ENCODE assay signal across 27 cellular contexts in the genomic region with DNA sequence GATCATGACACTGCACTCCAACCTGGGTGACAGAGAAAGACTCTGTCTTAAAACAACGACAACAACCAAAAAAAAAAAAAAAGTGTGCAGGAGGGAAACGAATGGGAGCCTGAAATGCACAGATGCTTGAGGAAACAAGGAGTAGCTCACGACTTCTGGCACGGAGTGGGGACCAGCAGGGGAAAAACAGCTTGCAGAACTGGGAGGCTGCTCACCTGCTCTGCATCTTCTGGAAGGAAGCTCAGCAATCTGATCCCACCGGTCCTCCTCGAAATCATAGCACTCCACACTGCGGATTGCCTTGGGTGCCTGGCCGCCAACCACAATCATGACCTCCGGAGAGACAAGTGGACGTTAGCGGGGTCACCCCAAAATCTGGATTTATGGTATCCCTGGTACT.
"Had no signal": no experiment of that assay in that cellular context is flagged by ENCODE, and none has a peak within 500 bp of the region (broad histone marks: within the 10 kb centered on the region; RNA-seq: fewer than 3 reads in every experiment).

No MANE protein-coding gene starts in this region.

- DNase-seq: natural killer cell; occipital lobe; ovary; psoas muscle; right cardiac atrium; right lobe of liver; sigmoid colon; small intestine; stimulated activated CD4-positive, alpha-beta T cell treated with anti-CD3 and anti-CD28 coated beads, Interleukin-15, amount 100 ng/mL, for 24 hours; stimulated activated CD4-positive, alpha-beta T cell treated with anti-CD3 and anti-CD28 coated beads, Interleukin-2, amount 100 ng/mL, for 24 hours; stimulated activated CD4-positive, alpha-beta T cell treated with anti-CD3 and anti-CD28 coated beads, Interleukin-2, amount 100 ng/mL, for 48 hours; stimulated activated CD4-positive, alpha-beta T cell treated with anti-CD3 and anti-CD28 coated beads, Interleukin-4, amount 100 ng/mL, for 24 hours; stimulated activated naive B cell treated with anti-CD40 and anti-IgM and Interleukin-4, amounts not matched to agents 10 μg/mL and 1 μg/mL and 100 μg/mL, for 72 hours; stimulated activated naive CD4-positive, alpha-beta T cell treated with Interleukin-2 at 50 U/mL for 16 hours; stomach; testis; tibial artery; transverse colon; upper lobe of right lung; uterus had no signal

- H3K27ac ChIP-seq: neural progenitor cell, ovary, parathyroid adenoma, psoas muscle, right lobe of liver, sigmoid colon, stomach, testis, tibial artery, transverse colon, upper lobe of right lung, uterus had no signal

- ATAC-seq: natural killer cell; psoas muscle; right cardiac atrium; right lobe of liver; stimulated activated effector memory CD8-positive, alpha-beta T cell treated with anti-CD3 and anti-CD28 coated beads, Interleukin-12 subunit alpha, Interleukin-12 subunit beta, amount 100 ng/mL, for 72 hours; stimulated activated naive B cell treated with anti-CD40 and anti-IgM and Interleukin-4, amounts not matched to agents 10 μg/mL and 1 μg/mL and 100 μg/mL, for 72 hours; upper lobe of right lung had no signal

- H3K36me3 Mint-ChIP-seq: natural killer cell; stimulated activated effector memory CD8-positive, alpha-beta T cell treated with anti-CD3 and anti-CD28 coated beads, Interleukin-12 subunit alpha, Interleukin-12 subunit beta, amount 100 ng/mL, for 72 hours; type B pancreatic cell had no signal

- H3K4me1 Mint-ChIP-seq: natural killer cell; stimulated activated effector memory CD8-positive, alpha-beta T cell treated with anti-CD3 and anti-CD28 coated beads, Interleukin-12 subunit alpha, Interleukin-12 subunit beta, amount 100 ng/mL, for 72 hours; stimulated activated naive B cell treated with anti-CD40 and anti-IgM and Interleukin-4, amounts not matched to agents 10 μg/mL and 1 μg/mL and 100 μg/mL, for 72 hours had no signal

- H3K9me3 Mint-ChIP-seq: natural killer cell; stimulated activated effector memory CD8-positive, alpha-beta T cell treated with anti-CD3 and anti-CD28 coated beads, Interleukin-12 subunit alpha, Interleukin-12 subunit beta, amount 100 ng/mL, for 72 hours; stimulated activated naive B cell treated with anti-CD40 and anti-IgM and Interleukin-4, amounts not matched to agents 10 μg/mL and 1 μg/mL and 100 μg/mL, for 72 hours; stimulated activated naive CD8-positive, alpha-beta T cell treated with anti-CD3 and anti-CD28 coated beads, Interleukin-15, Interleukin-2, amounts not matched to agents 100 ng/mL and 50 ng/mL, for 24 hours had no signal

- H3K27ac Mint-ChIP-seq: natural killer cell; nephron; neural progenitor cell; progenitor cell of endocrine pancreas; stimulated activated effector memory CD8-positive, alpha-beta T cell treated with anti-CD3 and anti-CD28 coated beads, Interleukin-12 subunit alpha, Interleukin-12 subunit beta, amount 100 ng/mL, for 72 hours; stimulated activated naive B cell treated with anti-CD40 and anti-IgM and Interleukin-4, amounts not matched to agents 10 μg/mL and 1 μg/mL and 100 μg/mL, for 72 hours; stimulated activated naive CD8-positive, alpha-beta T cell treated with anti-CD3 and anti-CD28 coated beads, Interleukin-15, Interleukin-2, amounts not matched to agents 100 ng/mL and 50 ng/mL, for 24 hours; type B pancreatic cell had no signal

- H3K4me3 Mint-ChIP-seq: natural killer cell; nephron; neural progenitor cell; stimulated activated effector memory CD8-positive, alpha-beta T cell treated with anti-CD3 and anti-CD28 coated beads, Interleukin-12 subunit alpha, Interleukin-12 subunit beta, amount 100 ng/mL, for 72 hours; stimulated activated naive B cell treated with anti-CD40 and anti-IgM and Interleukin-4, amounts not matched to agents 10 μg/mL and 1 μg/mL and 100 μg/mL, for 72 hours; stimulated activated naive CD8-positive, alpha-beta T cell treated with anti-CD3 and anti-CD28 coated beads, Interleukin-15, Interleukin-2, amounts not matched to agents 100 ng/mL and 50 ng/mL, for 24 hours; type B pancreatic cell had no signal

- H3K27me3 Mint-ChIP-seq: progenitor cell of endocrine pancreas; stimulated activated naive B cell treated with anti-CD40 and anti-IgM and Interleukin-4, amounts not matched to agents 10 μg/mL and 1 μg/mL and 100 μg/mL, for 72 hours; stimulated activated naive CD8-positive, alpha-beta T cell treated with anti-CD3 and anti-CD28 coated beads, Interleukin-15, Interleukin-2, amounts not matched to agents 100 ng/mL and 50 ng/mL, for 24 hours; type B pancreatic cell had no signal
